Comparison of ENCODE assay signal across 8 cellular contexts in the genomic region with DNA sequence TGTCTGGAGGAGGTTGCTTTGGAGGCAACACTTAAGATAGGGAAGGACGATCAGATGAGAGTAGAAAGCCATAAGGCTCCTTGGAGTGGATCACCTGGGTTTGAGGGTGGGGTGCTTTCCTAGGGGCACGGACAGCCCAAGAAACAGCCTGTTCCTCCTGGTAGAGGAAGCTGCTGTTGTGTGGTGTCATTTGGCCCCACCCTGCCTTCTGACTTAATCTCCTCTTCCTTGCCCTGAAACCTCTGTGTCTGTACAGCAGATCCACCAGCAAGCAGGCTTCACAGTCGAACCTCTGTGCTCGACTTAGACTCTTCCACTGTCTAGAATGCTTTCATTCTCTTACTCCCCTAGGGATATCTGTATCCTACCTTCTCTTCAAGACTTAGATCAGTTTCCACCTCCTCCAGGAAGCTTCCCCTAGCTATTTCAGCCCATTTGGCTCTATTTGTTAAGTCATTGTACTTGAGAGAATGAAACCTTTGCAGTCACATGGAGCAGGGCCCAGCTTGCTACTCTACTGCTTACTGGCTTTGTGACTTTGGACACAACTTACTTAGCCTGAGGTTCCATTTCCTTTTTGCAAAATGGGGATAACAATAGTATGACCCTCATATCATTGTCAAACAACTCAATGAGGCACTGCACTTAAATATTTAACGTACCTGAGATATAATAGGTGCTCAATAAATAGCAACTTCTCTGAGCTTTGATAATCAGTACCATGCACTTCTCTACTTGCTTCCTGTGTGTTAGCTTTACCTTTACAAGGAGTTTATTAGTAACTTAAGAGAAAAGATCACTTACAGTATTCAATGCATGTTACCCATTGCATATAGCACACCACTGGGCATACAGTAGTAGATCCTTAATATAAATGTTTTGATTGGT. TPM values are rescaled to one million over a fixed set of nuclear protein-coding genes. Genes with fewer than 3 reads are reported as not detected.
DNase-seq lines count a peak whose midpoint lies in the region; ATAC-seq and TF ChIP-seq lines count a peak whose summit lies in the region.

No MANE protein-coding gene starts in this region.

- peaks cover 10% of the 10 kb centered on the region for H3K27me3 Mint-ChIP-seq in activated naive CD8-positive, alpha-beta T cell treated with anti-CD3 and anti-CD28 coated beads, Interleukin-2, amount 50 U/mL, for 24 hours

- H3K9me3 ChIP-seq in DOHH2 (ENCODE audit: control insufficient read depth, insufficient read depth, low read length) (no peaks in the 10 kb centered on the region), mucosa of rectum (ENCODE audit: control insufficient read depth in 2 of 2, low read length in 2 of 2) (no peaks in the 10 kb centered on the region)

- DNase-seq in NOMO-1 treated with dmso at 0.1 percent for 144 hours (lab: John Stamatoyannopoulos, UW; ENCODE audit: unreplicated experiment) (peak; percentile 70), SK-N-DZ (ENCODE audit: low spot score) (no peak), HuH-7 (ENCODE audit: low spot score) (no peak), dedifferentiated amniotic fluid mesenchymal stem cell (ENCODE audit: extremely low spot score) (no peak)
- DNase-seq in activated naive CD8-positive, alpha-beta T cell treated with anti-CD3 and anti-CD28 coated beads, Interleukin-2, amount 50 U/mL, for 24 hours, result no peak

- H3K4me1 ChIP-seq in DOHH2 (ENCODE audit: control insufficient read depth, low read length) (peaks cover 57% of the 10 kb centered on the region), mucosa of rectum (ENCODE audit: control insufficient read depth in 2 of 2, insufficient read depth in 2 of 2, low read length in 2 of 2) (peaks cover 25 to 37% of the 10 kb centered on the region in 2 donors)

- H3K36me3 ChIP-seq in DOHH2 (ENCODE audit: control insufficient read depth, low read length) (no peaks in the 10 kb centered on the region), mucosa of rectum (ENCODE audit: control insufficient read depth in 2 of 2, insufficient read depth in 2 of 2, low read length in 2 of 2) (no peaks in the 10 kb centered on the region)

- H3K9me2 ChIP-seq in DOHH2 (replicated peaks; ENCODE audit: control insufficient read depth, low read length), result no peaks in the 10 kb centered on the region

- peak overlapping the region; percentile 81 for H3K4me3 Mint-ChIP-seq in activated naive CD8-positive, alpha-beta T cell treated with anti-CD3 and anti-CD28 coated beads, Interleukin-2, amount 50 U/mL, for 24 hours

- H3K27ac ChIP-seq in DOHH2 (ENCODE audit: low read depth, low read length) (0 out of 2 replicates have a peak overlapping the region, but pooled peaks have one; percentile 6), mucosa of rectum (ENCODE audit: low read depth in 2 of 2, low read length in 2 of 2) (peak overlapping the region; percentile 86 to 87)

- H3K4me3 ChIP-seq in DOHH2 (ENCODE audit: low read length) (peak overlapping the region; percentile 76), mucosa of rectum (ENCODE audit: low read length in 2 of 2) (peak overlapping the region; percentile 82)

- no peaks in the 10 kb centered on the region for H3K27me3 ChIP-seq in DOHH2 (ENCODE audit: control insufficient read depth, low read length)
- no peaks in the 10 kb centered on the region for H3K27me3 ChIP-seq in mucosa of rectum (ENCODE audit: control insufficient read depth in 2 of 2, insufficient read depth in 2 of 2, low read length in 2 of 2)

- peaks cover 6% of the 10 kb centered on the region for H3F3A ChIP-seq in DOHH2 (ENCODE audit: control insufficient read depth, insufficient read depth)

- H3K4me1 Mint-ChIP-seq in activated naive CD8-positive, alpha-beta T cell treated with anti-CD3 and anti-CD28 coated beads, Interleukin-2, amount 50 U/mL, for 24 hours, result peaks cover 47% of the 10 kb centered on the region

- no peaks in the 10 kb centered on the region for H3K9me3 Mint-ChIP-seq in activated naive CD8-positive, alpha-beta T cell treated with anti-CD3 and anti-CD28 coated beads, Interleukin-2, amount 50 U/mL, for 24 hours

- peak overlapping the region; percentile 61 to 88 for H3K9ac ChIP-seq in mucosa of rectum (ENCODE audit: low read depth in 1 of 2, low read length in 2 of 2)

- H3K27ac Mint-ChIP-seq in activated naive CD8-positive, alpha-beta T cell treated with anti-CD3 and anti-CD28 coated beads, Interleukin-2, amount 50 U/mL, for 24 hours, result peak overlapping the region; percentile 90

- peak overlapping the region; percentile 80 for H3K4me2 ChIP-seq in DOHH2 (ENCODE audit: low read length)

- no peak for TF ChIP-seq CTCF in DOHH2 (IDR thresholded peaks at IDR 0.05; ENCODE audit: low read depth, low read length, poor library complexity, severe bottlenecking)

- H4K20me1 ChIP-seq in DOHH2 (ENCODE audit: control insufficient read depth, insufficient read depth, low read depth, low read length), result no peaks in the 10 kb centered on the region

- H3K36me3 Mint-ChIP-seq in activated naive CD8-positive, alpha-beta T cell treated with anti-CD3 and anti-CD28 coated beads, Interleukin-2, amount 50 U/mL, for 24 hours (ENCODE audit: low read depth), result no peaks in the 10 kb centered on the region

- ATAC-seq in activated naive CD8-positive, alpha-beta T cell treated with anti-CD3 and anti-CD28 coated beads, Interleukin-2, amount 50 U/mL, for 24 hours, result no peak
- ATAC-seq in GM19324 (IDR thresholded peaks at IDR 0.05; ENCODE audit: low FRiP score, unreplicated experiment), result no peak

- H3K79me2 ChIP-seq in DOHH2 (ENCODE audit: control insufficient read depth, low read length), result peaks cover 28% of the 10 kb centered on the region

RNA-seq across cellular contexts. Expression of a gene that starts 5.0 kb away (rescaled TPM):
- 29.5 and 30.7 TPM in 2 replicates for polyA plus RNA-seq in SK-N-DZ (2014; cell fraction: cytosol; rRNA removed)
- 18.9 and 23.2 TPM in 2 replicates for polyA plus RNA-seq in SK-N-DZ (2014; cell fraction: nucleus; rRNA removed)
